Comparison of ENCODE assay signal across 26 cellular contexts in the genomic region with DNA sequence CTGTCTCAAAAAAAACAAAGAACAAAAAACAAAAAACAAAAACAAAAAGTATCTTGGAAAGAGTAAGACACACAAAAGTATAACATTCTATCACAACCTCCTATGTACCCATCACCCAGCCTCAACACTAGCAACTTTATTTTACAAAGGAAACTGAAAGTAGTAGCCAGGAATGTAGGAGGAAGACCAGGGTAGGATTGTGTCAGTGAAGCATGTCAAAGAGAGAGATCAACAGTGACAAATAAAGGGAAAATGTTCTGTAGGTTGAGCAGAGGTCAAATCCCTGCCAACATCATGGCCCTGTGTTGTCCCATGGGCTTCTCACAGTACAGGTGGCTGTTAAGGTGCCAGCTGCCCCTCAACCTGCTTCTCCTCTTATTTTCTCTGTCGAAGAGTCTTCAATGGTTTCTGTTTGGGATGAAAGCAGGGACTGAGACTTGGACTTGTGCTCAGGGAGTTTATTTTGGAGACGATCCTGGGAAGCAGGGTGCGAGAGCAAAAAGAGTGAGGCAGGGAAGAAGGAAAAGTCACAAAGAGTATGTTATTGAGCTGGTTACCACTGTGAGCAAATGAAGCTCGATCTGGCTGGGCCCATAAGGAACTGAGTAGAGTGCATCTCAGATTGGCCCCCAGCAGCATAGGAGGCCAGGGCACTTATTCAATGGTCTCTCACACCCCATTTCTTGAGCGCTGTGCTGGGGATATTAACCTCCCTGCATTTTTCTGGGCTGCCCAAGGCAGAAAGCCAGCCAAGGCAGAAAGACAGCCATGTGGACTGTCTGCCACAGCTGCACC. TPM values are rescaled to one million over a fixed set of nuclear protein-coding genes. Genes with fewer than 3 reads are reported as not detected.
DNase-seq lines count a peak whose midpoint lies in the region; ATAC-seq and TF ChIP-seq lines count a peak whose summit lies in the region.
"Had no signal": no experiment of that assay in that cellular context is flagged by ENCODE, and none has a peak within 500 bp of the region (broad histone marks: within the 10 kb centered on the region; RNA-seq: fewer than 3 reads in every experiment).

No MANE protein-coding gene starts in this region.

- POLR2A ChIA-PET in GM10248 (lab: Yijun Ruan, JAX): no interaction called here

- H3K36me3 ChIP-seq in heart right ventricle (no peaks in the 10 kb centered on the region), mucosa of descending colon (ENCODE audit: low read depth) (no peaks in the 10 kb centered on the region), upper lobe of right lung (no peaks in the 10 kb centered on the region)
- H3K36me3 ChIP-seq: esophagus muscularis mucosa, left ventricle myocardium inferior, neural progenitor cell, vagina had no signal

- H3K27ac Mint-ChIP-seq in activated naive CD8-positive, alpha-beta T cell treated with anti-CD3 and anti-CD28 coated beads, Interleukin-2, amount 50 U/mL, for 24 hours: no peak overlapping the region
- H3K27ac Mint-ChIP-seq: activated naive CD4-positive, alpha-beta T cell treated with anti-CD3 and anti-CD28 coated beads, Interleukin-2, amount 10 ng/mL, durations not matched to agents 7 days and 5 days; H9; neural progenitor cell had no signal

- no peaks in the 10 kb centered on the region for H3K9me3 ChIP-seq in heart right ventricle
- H3K9me3 ChIP-seq in mucosa of descending colon: no peaks in the 10 kb centered on the region
- no peaks in the 10 kb centered on the region for H3K9me3 ChIP-seq in upper lobe of right lung
- H3K9me3 ChIP-seq: esophagus muscularis mucosa, left ventricle myocardium inferior, vagina had no signal

- TF ChIP-seq CTCF in heart right ventricle (IDR thresholded peaks at IDR 0.05): no peak
- TF ChIP-seq CTCF in mucosa of descending colon (IDR thresholded peaks at IDR 0.05): no peak
- no peak for TF ChIP-seq CTCF in upper lobe of right lung (IDR thresholded peaks at IDR 0.05)
- no peak for TF ChIP-seq CTCF in foreskin fibroblast (IDR thresholded peaks at IDR 0.05; ENCODE audit: low read depth, low read length)
- no peak for TF ChIP-seq CTCF in GM10248 (IDR thresholded peaks at IDR 0.05; ENCODE audit: control extremely low read depth, extremely low read depth, low read depth, missing control alignments)

- peaks cover 8% of the 10 kb centered on the region for H3K4me1 Mint-ChIP-seq in activated naive CD8-positive, alpha-beta T cell treated with anti-CD3 and anti-CD28 coated beads, Interleukin-2, amount 50 U/mL, for 24 hours
- H3K4me1 Mint-ChIP-seq: H9, neural progenitor cell had no signal

- H3K9me3 Mint-ChIP-seq in activated naive CD8-positive, alpha-beta T cell treated with anti-CD3 and anti-CD28 coated beads, Interleukin-2, amount 50 U/mL, for 24 hours: no peaks in the 10 kb centered on the region
- H3K9me3 Mint-ChIP-seq: activated naive CD4-positive, alpha-beta T cell treated with anti-CD3 and anti-CD28 coated beads, Interleukin-2, amount 10 ng/mL, durations not matched to agents 7 days and 5 days; activated T-cell treated with anti-CD3 and anti-CD28 coated beads, Interleukin-2, amount 50 U/mL, for 4 hours had no signal

- peak overlapping the region in 6 of 10 donors; percentile 9 to 39 (median 24) for H3K27ac ChIP-seq in heart right ventricle
- H3K27ac ChIP-seq in upper lobe of right lung: no peak overlapping the region
- H3K27ac ChIP-seq: C4-2B, left ventricle myocardium inferior, neural progenitor cell, RWPE1, vagina had no signal

- H3K4me3 ChIP-seq in heart right ventricle (peak overlapping the region in 1 of 10 donors; percentile 3), mucosa of descending colon (no peak overlapping the region), upper lobe of right lung (no peak overlapping the region), foreskin fibroblast (ENCODE audit: low read depth in 1 of 2, low read length in 2 of 2) (no peak overlapping the region)
- H3K4me3 ChIP-seq: esophagus muscularis mucosa, left ventricle myocardium inferior, neural progenitor cell, vagina had no signal

- H3K4me1 ChIP-seq in heart right ventricle (peaks cover 6 to 31% (median 23%) of the 10 kb centered on the region in 9 donors), mucosa of descending colon (ENCODE audit: low read depth) (peaks cover 7% of the 10 kb centered on the region), upper lobe of right lung (no peaks in the 10 kb centered on the region)
- H3K4me1 ChIP-seq: neural progenitor cell, vagina had no signal

- H3K27me3 ChIP-seq in heart right ventricle (no peaks in the 10 kb centered on the region), upper lobe of right lung (no peaks in the 10 kb centered on the region)
- H3K27me3 ChIP-seq: esophagus muscularis mucosa, neural progenitor cell, vagina had no signal

- CTCF ChIA-PET in GM10248 (lab: Yijun Ruan, JAX): interaction anchor here (1.2 kb wide), 1 partner anchor 36 kb away, joined by 3 read pairs; no protein-coding TSS in a partner anchor

- H3K27me3 Mint-ChIP-seq in activated naive CD8-positive, alpha-beta T cell treated with anti-CD3 and anti-CD28 coated beads, Interleukin-2, amount 50 U/mL, for 24 hours: peaks cover 6% of the 10 kb centered on the region

- ATAC-seq in heart right ventricle (peak in 2 of 8 donors; percentile 21 to 25), Right ventricle myocardium inferior (no peak), mucosa of descending colon (peak; percentile 63), upper lobe of right lung (peak; percentile 30), GM18907 (IDR thresholded peaks at IDR 0.05; ENCODE audit: unreplicated experiment) (no peak)
- ATAC-seq in activated naive CD8-positive, alpha-beta T cell treated with anti-CD3 and anti-CD28 coated beads, Interleukin-2, amount 50 U/mL, for 24 hours: peak; percentile 24
- ATAC-seq: activated T-cell treated with anti-CD3 and anti-CD28 coated beads, Interleukin-2, amount 50 U/mL, for 4 hours had no signal

- DNase-seq in heart right ventricle: no peak
- no peak for DNase-seq in Right ventricle myocardium inferior (ENCODE audit: missing footprints)
- no peak for DNase-seq in activated naive CD8-positive, alpha-beta T cell treated with anti-CD3 and anti-CD28 coated beads, Interleukin-2, amount 50 U/mL, for 24 hours
- no peak for DNase-seq in mucosa of descending colon
- DNase-seq in upper lobe of right lung: no peak
- no peak for DNase-seq in foreskin fibroblast
- no peak for DNase-seq in GM10248 (ENCODE audit: extremely low spot score)
- DNase-seq: activated CD4-positive, CD25-positive, alpha-beta regulatory T cell; activated naive CD4-positive, alpha-beta T cell treated with anti-CD3 and anti-CD28 coated beads, Interleukin-2, amount 10 ng/mL, durations not matched to agents 7 days and 5 days; activated T-cell treated with anti-CD3 and anti-CD28 coated beads, Interleukin-2, amount 50 U/mL, for 4 hours; cerebellar nuclear complex; effector memory CD4-positive, alpha-beta T cell; glutamatergic neuron; H9; KG1; left ventricle myocardium inferior; NCI-H1092; NCI-H2081 treated with DMSO at 0.1 percent for 48 hours; NK-92 treated with Interleukin-12 subunit alpha and Interleukin-12 subunit beta, amount 100 ng/mL, for 24 hours; T1000 had no signal

- 71 to 77% methylated on average over 5 of the region's 5 CpGs for WGBS in heart right ventricle, 2 donors

- H3K36me3 Mint-ChIP-seq in activated naive CD8-positive, alpha-beta T cell treated with anti-CD3 and anti-CD28 coated beads, Interleukin-2, amount 50 U/mL, for 24 hours (ENCODE audit: low read depth): no peaks in the 10 kb centered on the region
- H3K36me3 Mint-ChIP-seq: activated naive CD4-positive, alpha-beta T cell treated with anti-CD3 and anti-CD28 coated beads, Interleukin-2, amount 10 ng/mL, durations not matched to agents 7 days and 5 days; neural progenitor cell had no signal

- intact Hi-C loops in heart right ventricle (cut with DNase I): no loop called here
- intact Hi-C loops in Right ventricle myocardium inferior (cut with DNase I): no loop called here
- intact Hi-C loops in mucosa of descending colon (cut with DNase I, micrococcal nuclease): no loop called here
- intact Hi-C loops in upper lobe of right lung (cut with DNase I): no loop called here

- no peak overlapping the region for H3K4me3 Mint-ChIP-seq in activated naive CD8-positive, alpha-beta T cell treated with anti-CD3 and anti-CD28 coated beads, Interleukin-2, amount 50 U/mL, for 24 hours
- H3K4me3 Mint-ChIP-seq: activated naive CD4-positive, alpha-beta T cell treated with anti-CD3 and anti-CD28 coated beads, Interleukin-2, amount 10 ng/mL, durations not matched to agents 7 days and 5 days; activated T-cell treated with anti-CD3 and anti-CD28 coated beads, Interleukin-2, amount 50 U/mL, for 4 hours; H9; neural progenitor cell had no signal

RNA-seq across cellular contexts. Expression of a gene that starts 29.4 kb away (rescaled TPM):
- total RNA-seq in heart right ventricle (100 to 1,000 TPM in 2 of 10 donors, 10 to 100 TPM in 8; 76.4 to 138 (median 86.3) TPM), Right ventricle myocardium inferior (105 TPM), mucosa of descending colon (100 to 1,000 TPM; 220 to 339 (median 256) TPM), upper lobe of right lung (217 TPM)
- polyA plus RNA-seq in heart right ventricle: 10 to 100 TPM; 31.2 to 31.7 TPM

RNA-seq across cellular contexts. Expression of a gene that starts 57.4 kb away (rescaled TPM):
- total RNA-seq in heart right ventricle (1 to 10 TPM in 9 of 10 donors, under 1 TPM in 1; 1.00 to 2.9 (median 1.7) TPM), Right ventricle myocardium inferior (2.1 TPM), mucosa of descending colon (10 to 100 TPM; 12.2 to 13.6 (median 13.3) TPM), upper lobe of right lung (11.3 TPM)
- polyA plus RNA-seq in heart right ventricle: 1 to 10 TPM; 1.3 to 8.4 TPM

Comparison
In these comparisons a context has a peak if more than half of its experiments do, and no peak if none do; other contexts are left out.
1. ATAC-seq: peak in activated naive CD8-positive, alpha-beta T cell treated with anti-CD3 and anti-CD28 coated beads, Interleukin-2, amount 50 U/mL, for 24 hours (single experiment), mucosa of descending colon (single experiment) and upper lobe of right lung (single experiment); none in Right ventricle myocardium inferior (single experiment) and GM18907 (single experiment).